In genomic region chr16:77297996-77298637, GRCh38 we compare ENCODE assay signal across 14 cellular contexts.
DNase-seq lines count a peak whose midpoint lies in the region; ATAC-seq lines count a peak whose summit lies in the region.
"Had no signal": no experiment of that assay in that cellular context is flagged by ENCODE, and none has a peak within 500 bp of the region (broad histone marks: within the 10 kb centered on the region; RNA-seq: fewer than 3 reads in every experiment).

No MANE protein-coding gene starts in this region.

- H3K4me2 ChIP-seq in trophoblast cell (ENCODE audit: low read length) = no peak overlapping the region

- DNase-seq in ELR (ENCODE audit: low read depth) (peak; percentile 80), RKO (ENCODE audit: low spot score) (peak; percentile 16), dermis blood vessel endothelial cell (peak; percentile 58), trophoblast cell (peak; percentile 39 to 50), UCSD-AML1 (lab: John Stamatoyannopoulos, UW; ENCODE audit: unreplicated experiment) (no peak), DMS 273 (lab: John Stamatoyannopoulos, UW; ENCODE audit: unreplicated experiment) (no peak)
- DNase-seq in effector memory CD8-positive, alpha-beta T cell = no peak
- DNase-seq: BE2C; gastrocnemius medialis; stimulated activated CD4-positive, alpha-beta T cell treated with anti-CD3 and anti-CD28 coated beads, Interleukin-12 subunit alpha, Interleukin-12 subunit beta, amount 100 ng/mL, for 4 hours had no signal

- peak overlapping the region; percentile 10 for H3K4ac ChIP-seq in trophoblast cell (ENCODE audit: low read depth, low read length)

- H3K9me3 Mint-ChIP-seq in effector memory CD8-positive, alpha-beta T cell = no peaks in the 10 kb centered on the region

- H3K4me1 ChIP-seq in trophoblast cell (ENCODE audit: control insufficient read depth in 1 of 2, insufficient read depth in 2 of 2, low read length in 2 of 2) = peaks cover 4 to 9% of the 10 kb centered on the region in 2 experiments
- H3K4me1 ChIP-seq: BE2C, gastrocnemius medialis had no signal

- H4K8ac ChIP-seq in trophoblast cell (ENCODE audit: low read depth, low read length) = peak overlapping the region; percentile 29

- peak overlapping the region; percentile 61 for H3K18ac ChIP-seq in trophoblast cell (ENCODE audit: low read length)

- H3K79me1 ChIP-seq in trophoblast cell (ENCODE audit: low read length) = peaks cover 23% of the 10 kb centered on the region

- H2BK120ac ChIP-seq in trophoblast cell (ENCODE audit: insufficient read depth, low read length, poor library complexity) = peak overlapping the region; percentile 90

- peak overlapping the region; percentile 95 for H2BK5ac ChIP-seq in trophoblast cell (ENCODE audit: low read depth, low read length, poor library complexity)

- no peak overlapping the region for H2AK5ac ChIP-seq in trophoblast cell (ENCODE audit: low read length)

- H2AFZ ChIP-seq in trophoblast cell (ENCODE audit: insufficient read depth, low read length, poor library complexity) = no peak overlapping the region

- peak overlapping the region; percentile 87 for H4K91ac ChIP-seq in trophoblast cell (ENCODE audit: low read depth, low read length)

- no peak overlapping the region for H3K4me3 ChIP-seq in trophoblast cell (ENCODE audit: low read depth, low read length)
- H3K4me3 ChIP-seq: cardiac muscle cell, gastrocnemius medialis, ovary had no signal

- peak overlapping the region; percentile 61 for H2BK12ac ChIP-seq in trophoblast cell (ENCODE audit: low read length)

- H4K12ac ChIP-seq in trophoblast cell (ENCODE audit: low read depth, low read length) = no peak overlapping the region

- no CpG with 5 or more reads among the region's 9 CpGs for WGBS in trophoblast cell (ENCODE audit: extremely low coverage, insufficient coverage, insufficient read length)

- no peak overlapping the region for H3K9ac ChIP-seq in trophoblast cell (ENCODE audit: low read length)

- H3K27me3 ChIP-seq in trophoblast cell (ENCODE audit: insufficient read depth, low read length) = no peaks in the 10 kb centered on the region
- H3K27me3 ChIP-seq: BE2C, cardiac muscle cell, gastrocnemius medialis, ovary had no signal

- peaks cover 10 to 23% of the 10 kb centered on the region in 2 experiments for H3K36me3 ChIP-seq in trophoblast cell (ENCODE audit: control insufficient read depth in 1 of 2, insufficient read depth in 2 of 2, low read length in 2 of 2)
- H3K36me3 ChIP-seq: BE2C, cardiac muscle cell, gastrocnemius medialis, ovary had no signal

- peak overlapping the region; percentile 91 for H3K27ac ChIP-seq in trophoblast cell (ENCODE audit: low read depth, low read length)
- H3K27ac ChIP-seq: cardiac muscle cell, gastrocnemius medialis, ovary, VCaP had no signal

- no peak overlapping the region for H3K4me3 Mint-ChIP-seq in effector memory CD8-positive, alpha-beta T cell

- peak overlapping the region; percentile 44 for H3K14ac ChIP-seq in trophoblast cell (ENCODE audit: low read length)

- H3K36me3 Mint-ChIP-seq in effector memory CD8-positive, alpha-beta T cell (ENCODE audit: insufficient read depth) = no peaks in the 10 kb centered on the region

- no peak for ATAC-seq in effector memory CD8-positive, alpha-beta T cell (replicated peaks)
- ATAC-seq in GM18873 (IDR thresholded peaks at IDR 0.05; ENCODE audit: low FRiP score, unreplicated experiment) = no peak
- ATAC-seq: gastrocnemius medialis had no signal

- no peak overlapping the region for H3K23ac ChIP-seq in trophoblast cell (ENCODE audit: low read length)

- H3K27me3 Mint-ChIP-seq in effector memory CD8-positive, alpha-beta T cell = peaks cover 13 to 21% of the 10 kb centered on the region in 2 donors

- H3K9me3 ChIP-seq in trophoblast cell (ENCODE audit: insufficient read depth, low read depth, low read length) = peaks cover 2% of the 10 kb centered on the region
- H3K9me3 ChIP-seq: BE2C, gastrocnemius medialis, ovary had no signal

- H3K79me2 ChIP-seq in trophoblast cell (ENCODE audit: control insufficient read depth, insufficient read depth, low read length, poor library complexity) = peaks cover 4% of the 10 kb centered on the region

- H3K4me1 Mint-ChIP-seq in effector memory CD8-positive, alpha-beta T cell (ENCODE audit: low read depth in 2 of 2) = no peaks in the 10 kb centered on the region

- no peak overlapping the region for H3K27ac Mint-ChIP-seq in effector memory CD8-positive, alpha-beta T cell

Comparison
In these comparisons a context has a peak if more than half of its experiments do, and no peak if none do; other contexts are left out.
1. DNase-seq: peak in ELR (single experiment), RKO (single experiment), dermis blood vessel endothelial cell (single experiment) and trophoblast cell (2 of 2); none in effector memory CD8-positive, alpha-beta T cell (0 of 3), UCSD-AML1 (single experiment) and DMS 273 (single experiment).